Comparison of ENCODE assay signal across 8 cellular contexts in the genomic region with DNA sequence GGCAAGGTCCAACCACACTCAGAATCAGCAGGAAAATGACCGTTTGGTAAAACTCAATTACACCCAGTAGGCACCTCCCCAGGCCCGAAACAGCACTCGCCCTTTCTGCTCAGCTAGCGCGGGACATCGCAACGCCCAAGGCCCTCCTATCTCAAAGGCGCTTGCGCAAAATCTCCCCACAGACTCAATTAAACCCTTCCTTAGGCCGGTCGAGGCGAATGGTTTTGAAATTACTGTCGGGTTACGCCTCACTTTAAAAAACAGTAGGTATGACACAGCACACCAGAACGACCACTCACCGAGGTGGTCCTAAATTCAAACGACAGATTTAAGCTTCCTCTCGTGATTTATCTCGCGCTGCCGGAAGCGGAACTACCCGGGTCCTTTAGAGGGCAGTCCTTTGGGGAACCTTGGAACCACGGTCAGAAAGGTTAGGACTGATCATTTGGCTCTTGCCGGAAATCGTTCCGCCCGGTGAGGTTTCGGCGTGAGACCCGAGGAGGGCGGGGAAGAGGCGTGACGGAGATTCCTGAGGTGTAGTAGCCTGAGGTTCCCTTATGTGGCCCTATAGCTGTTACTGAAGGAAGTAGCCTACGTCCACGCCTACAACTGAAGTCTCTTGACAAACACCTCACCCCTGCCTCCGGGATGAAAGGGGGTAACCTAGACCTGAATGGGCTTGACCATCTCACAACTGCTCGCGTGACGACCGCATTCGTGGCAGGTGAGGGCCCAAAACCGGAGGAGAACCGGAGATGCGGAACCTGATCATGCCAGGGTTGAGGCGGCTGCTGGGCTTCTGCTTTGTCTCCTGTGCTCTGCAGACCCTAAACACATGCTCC. TPM values are rescaled to one million over a fixed set of nuclear protein-coding genes. Genes with fewer than 3 reads are reported as not detected.
DNase-seq lines count a peak whose midpoint lies in the region; ATAC-seq and TF ChIP-seq lines count a peak whose summit lies in the region.

GIN1 (minus strand) TSS at position 374 of the 842 bp plus-strand sequence. CDS start 11,431 bp downstream, outside the sequence.
PPIP5K2 (plus strand) TSS at position 537 of the 842 bp plus-strand sequence. CDS start 9,289 bp downstream, outside the sequence.

- H3K9me3 ChIP-seq in SU-DHL-6 (ENCODE audit: insufficient read depth, low read length) (no peaks in the 10 kb centered on the region), ovary (no peaks in the 10 kb centered on the region), tibial artery (no peaks in the 10 kb centered on the region)

- peak within 1 kb of the TSS; percentile 69 for H2AFZ ChIP-seq in SU-DHL-6 (ENCODE audit: low read depth, low read length, severe bottlenecking)

- ATAC-seq in HG02678 (IDR thresholded peaks at IDR 0.05; ENCODE audit: unreplicated experiment), result peak; percentile 90
- peak; percentile 99 for ATAC-seq in Right ventricle myocardium inferior

- H3K4me3 ChIP-seq in GM12864 (ENCODE audit: low read depth, low read length) (peak within 1 kb of the TSS; percentile 66), SU-DHL-6 (ENCODE audit: insufficient read depth, low read length, poor library complexity, severe bottlenecking) (peak within 1 kb of the TSS; percentile 98), ovary (peak within 1 kb of the TSS; percentile 93), tibial artery (peak within 1 kb of the TSS; percentile 74 to 77)

- H3K27ac ChIP-seq in SU-DHL-6 (ENCODE audit: low read depth, low read length) (peak within 1 kb of the TSS; percentile 98), ovary (peak within 1 kb of the TSS; percentile 85 to 89), tibial artery (peak within 1 kb of the TSS; percentile 89 to 93)

- H3K9ac ChIP-seq in SU-DHL-6 (ENCODE audit: low read length), result peak within 1 kb of the TSS; percentile 72

- WGBS in ovary, 3 donors, result 0 to 1% (median 1%) methylated on average over 46 of the region's 46 CpGs

- no peak for TF ChIP-seq EP300 in ovary (IDR thresholded peaks at IDR 0.05)

- peaks cover 2% of the 10 kb centered on the region for H3K4me1 ChIP-seq in ovary (ENCODE audit: insufficient read depth)
- peaks cover 0 to 44% (median 22%) of the 10 kb centered on the region in 4 donors for H3K4me1 ChIP-seq in tibial artery

- peak within 1 kb of the TSS; percentile 98 for H3K4me2 ChIP-seq in SU-DHL-6 (ENCODE audit: low read depth, low read length, poor library complexity, severe bottlenecking)

- peaks cover 66% of the 10 kb centered on the region for H3K79me2 ChIP-seq in SU-DHL-6 (ENCODE audit: insufficient read depth, low read length)

- peak; percentile 54 for TF ChIP-seq POLR2A in ovary (IDR thresholded peaks at IDR 0.05)

- peak; percentile 99 for DNase-seq in GM12864 (ENCODE audit: low read depth)
- peak; percentile 92 for DNase-seq in NCI-H128 (lab: John Stamatoyannopoulos, UW; ENCODE audit: unreplicated experiment)
- peak; percentile 91 for DNase-seq in activated naive CD8-positive, alpha-beta T cell treated with anti-CD3 and anti-CD28 coated beads, Interleukin-2, amount 50 U/mL, for 16 hours (ENCODE audit: low read depth, low spot score)
- peak; percentile 97 for DNase-seq in Right ventricle myocardium inferior (ENCODE audit: missing footprints)
- peak; percentile 93 to 96 (median 95) for DNase-seq in ovary
- peak; percentile 96 to 97 for DNase-seq in tibial artery

- H3K27me3 ChIP-seq in SU-DHL-6 (ENCODE audit: low read length) (no peaks in the 10 kb centered on the region), ovary (no peaks in the 10 kb centered on the region), tibial artery (no peaks in the 10 kb centered on the region)

- H4K20me1 ChIP-seq in SU-DHL-6 (ENCODE audit: low read depth, low read length), result no peaks in the 10 kb centered on the region

- TF ChIP-seq CTCF in GM12864 (IDR thresholded peaks at IDR 0.05; ENCODE audit: low read depth, low read length, missing control alignments) (no peak), SU-DHL-6 (IDR thresholded peaks at IDR 0.05; ENCODE audit: insufficient read depth, low read length, poor library complexity, severe bottlenecking) (no peak), ovary (IDR thresholded peaks at IDR 0.05) (peak in 1 of 3 donors; percentile 9), tibial artery (IDR thresholded peaks at IDR 0.05) (peak in 1 of 2 experiments; percentile 18)

- peaks cover 15% of the 10 kb centered on the region for H3F3A ChIP-seq in SU-DHL-6 (ENCODE audit: insufficient read depth)

- no peaks in the 10 kb centered on the region for H3K36me3 ChIP-seq in SU-DHL-6 (ENCODE audit: low read length)
- H3K36me3 ChIP-seq in ovary, result no peaks in the 10 kb centered on the region
- no peaks in the 10 kb centered on the region for H3K36me3 ChIP-seq in tibial artery

- intact Hi-C loops in Right ventricle myocardium inferior (cut with DNase I), result loop anchor here (10.0 kb wide), 1 partner anchor 365 kb away; the partner anchor contains the start of gene PAM
- intact Hi-C loops in ovary (cut with DNase I), result no loop called here
- intact Hi-C loops in tibial artery (cut with DNase I; ENCODE audit: low total_unique reads), result no loop called here

- no peaks in the 10 kb centered on the region for H3K9me2 ChIP-seq in SU-DHL-6 (replicated peaks; ENCODE audit: insufficient read depth, low read length)

RNA-seq across cellular contexts. Expression of gene GIN1, which starts in this region (rescaled TPM):
- total RNA-seq in Right ventricle myocardium inferior, result 17.1 TPM
- total RNA-seq in ovary, result 10 to 100 TPM in 2 of 7 donors, 1 to 10 TPM in 5; 2.0 to 13.3 (median 9.8) TPM
- polyA plus RNA-seq in ovary, result 1 to 10 TPM; 5.0 to 6.0 TPM

RNA-seq across cellular contexts. Expression of gene PPIP5K2, which starts in this region (rescaled TPM):
- total RNA-seq in Right ventricle myocardium inferior (49.4 TPM), ovary (10 to 100 TPM; 32.9 to 63.3 (median 48.4) TPM)
- 10 to 100 TPM; 17.8 to 34.1 TPM for polyA plus RNA-seq in ovary

Comparison
In these comparisons a context has a peak if more than half of its experiments do, and no peak if none do; other contexts are left out.
1. Peak in every context shown above with its lines: DNase-seq, ATAC-seq, H3K4me3 ChIP-seq and H3K27ac ChIP-seq.